In genomic region chr12:98483621-98484455, GRCh38 we compare ENCODE assay signal across 2 cellular contexts.
TF ChIP-seq lines count a peak whose summit lies in the region.

No MANE protein-coding gene starts in this region.

TF ChIP-seq in GM23338, 12 proteins besides CTCF, POLR2A, EP300 and RAD21 (continued from another document):
- TF ChIP-seq ZNF462 (CRISPR knock-in tag; IDR thresholded peaks at IDR 0.05) = no peak
TF ChIP-seq in GM23338: peak in this region for 0.

TF ChIP-seq in K562, 482 proteins besides CTCF, POLR2A, EP300 and RAD21 (continued from another document):
- TF ChIP-seq ZBTB33 (CRISPR knock-in tag; IDR thresholded peaks at IDR 0.05) (no peak), SOX6 (IDR thresholded peaks at IDR 0.05) (peak; percentile 64; the same call in 1 of the 2 replicates), RB1 (IDR thresholded peaks at IDR 0.05; ENCODE audit: low read depth) (no peak), ESRRA (IDR thresholded peaks at IDR 0.05; ENCODE audit: borderline replicate concordance, low read depth) (peak; percentile 56; the same call in 1 of the 2 replicates), USF1 (CRISPR knock-in tag; IDR thresholded peaks at IDR 0.05) (no peak), CBFA2T3 (IDR thresholded peaks at IDR 0.05) (peak; percentile 57), ESRRB (CRISPR knock-in tag; IDR thresholded peaks at IDR 0.05; ENCODE audit: borderline replicate concordance) (no peak), ID3 (CRISPR knock-in tag; IDR thresholded peaks at IDR 0.05) (no peak), ID3 (tag; IDR thresholded peaks at IDR 0.05) (0 out of 2 replicates have a peak, but pooled peaks have one; percentile 24), PHB (CRISPR knock-in tag; IDR thresholded peaks at IDR 0.05) (no peak), CXXC5 (CRISPR knock-in tag; IDR thresholded peaks at IDR 0.05) (peak; percentile 46; the same call in 1 of the 2 replicates), SMARCE1 (IDR thresholded peaks at IDR 0.05) (no peak; the same call in 1 of the 2 replicates), TOE1 (IDR thresholded peaks at IDR 0.05; ENCODE audit: borderline replicate concordance) (no peak), TOE1 (CRISPR knock-in tag; IDR thresholded peaks at IDR 0.05; ENCODE audit: borderline replicate concordance, low read depth) (no peak), TEAD4 (IDR thresholded peaks at IDR 0.05; ENCODE audit: low read length) (peak; percentile 21; the same call in 1 of the 2 replicates), TEAD4 (CRISPR knock-in tag; IDR thresholded peaks at IDR 0.05; ENCODE audit: borderline replicate concordance) (no peak), TAL1 (IDR thresholded peaks at IDR 0.05) (peak; percentile 44; the same call in 1 of the 2 replicates), ELK3 (CRISPR knock-in tag; IDR thresholded peaks at IDR 0.05) (no peak), ZKSCAN8 (CRISPR knock-in tag; IDR thresholded peaks at IDR 0.05) (no peak), ZBED1 (IDR thresholded peaks at IDR 0.05) (no peak), UBTF (IDR thresholded peaks at IDR 0.05; ENCODE audit: borderline replicate concordance in 1 of 2, low read depth in 2 of 2, low read length in 2 of 2) (no peak), CEBPG (CRISPR knock-in tag; IDR thresholded peaks at IDR 0.05) (no peak), CEBPG (tag; conservative IDR thresholded peaks at IDR 0.05 in 1 of 2, IDR thresholded peaks at IDR 0.05 in 1 of 2) (peak in 1 of 2 experiments; percentile 4; a peak in 1 of 4 replicates), THRB (CRISPR knock-in tag; conservative IDR thresholded peaks at IDR 0.05) (no peak), TCF3 (CRISPR knock-in tag; IDR thresholded peaks at IDR 0.05) (peak; percentile 66), CBFA2T2 (conservative IDR thresholded peaks at IDR 0.05) (peak; percentile 52; the same call in 1 of the 2 replicates), PYGO2 (tag; IDR thresholded peaks at IDR 0.05) (no peak), CTBP1 (IDR thresholded peaks at IDR 0.05; ENCODE audit: borderline replicate concordance) (peak; percentile 47; the same call in 1 of the 2 replicates), MGA (IDR thresholded peaks at IDR 0.05) (no peak), BHLHE40 (IDR thresholded peaks at IDR 0.05; ENCODE audit: low read length) (peak; percentile 78), ZNF717 (CRISPR knock-in tag; IDR thresholded peaks at IDR 0.05) (no peak), ZNF165 (CRISPR knock-in tag; IDR thresholded peaks at IDR 0.05; ENCODE audit: borderline replicate concordance) (no peak), ELF1 (tag; IDR thresholded peaks at IDR 0.05) (no peak), CREB1 (IDR thresholded peaks at IDR 0.05) (no peak), CREB1 (CRISPR knock-in tag; IDR thresholded peaks at IDR 0.05) (no peak), MEIS2 (IDR thresholded peaks at IDR 0.05; ENCODE audit: partially characterized antibody) (peak; percentile 20), FOXA1 (IDR thresholded peaks at IDR 0.05; ENCODE audit: borderline replicate concordance) (no peak), TAF1 (IDR thresholded peaks at IDR 0.05; ENCODE audit: control insufficient read depth, extremely low read depth, insufficient read depth, low read length, severe bottlenecking) (no peak)
TF ChIP-seq in K562: peak in this region for 14.
